In the genomic region with DNA sequence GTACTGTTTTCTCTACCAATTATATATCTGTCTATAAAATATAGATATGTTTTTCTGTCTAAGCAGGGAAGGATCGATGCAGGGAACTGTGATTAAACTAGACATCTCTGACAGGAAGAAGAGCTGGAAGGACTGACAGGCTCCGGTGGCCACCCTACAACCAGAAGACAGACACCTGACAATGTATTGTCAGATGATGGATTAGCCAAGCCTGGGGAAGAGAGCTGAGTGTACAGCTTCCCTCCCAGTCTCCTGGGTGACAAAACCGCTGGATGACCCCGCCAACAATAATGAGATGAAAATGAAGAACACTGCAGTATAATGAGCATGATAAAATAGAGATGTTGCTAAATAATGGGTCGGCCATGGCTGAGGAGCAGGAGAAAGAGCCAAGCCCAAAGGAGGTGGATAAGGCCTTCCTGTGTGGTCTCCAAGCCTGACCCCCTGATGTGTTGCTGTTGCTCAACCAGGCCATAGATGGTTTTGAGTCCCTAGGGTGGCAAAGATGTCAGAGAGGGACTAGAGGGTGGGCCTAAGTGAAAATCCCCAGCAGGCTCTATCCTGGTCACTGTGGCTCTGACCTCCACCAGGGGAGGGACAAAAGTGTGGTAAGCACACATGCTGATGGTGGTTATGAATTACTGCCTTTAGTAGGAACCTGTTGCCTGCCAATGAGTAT, we compare ENCODE assay signal across 18 cellular contexts. TPM values are rescaled to one million over a fixed set of nuclear protein-coding genes. Genes with fewer than 3 reads are reported as not detected.
DNase-seq lines count a peak whose midpoint lies in the region; ATAC-seq and TF ChIP-seq lines count a peak whose summit lies in the region.
"Had no signal": no experiment of that assay in that cellular context is flagged by ENCODE, and none has a peak within 500 bp of the region (broad histone marks: within the 10 kb centered on the region; RNA-seq: fewer than 3 reads in every experiment).

No MANE protein-coding gene starts in this region.

- intact Hi-C loops in sciatic nerve (cut with DNase I): no loop called here
- intact Hi-C loops in A673 (cut with micrococcal nuclease; ENCODE audit: unreplicated experiment): no loop called here

- no peak for TF ChIP-seq CTCF in A673 (conservative IDR thresholded peaks at IDR 0.05; ENCODE audit: low read depth, low read length)

- H3K9me3 Mint-ChIP-seq in central memory CD8-positive, alpha-beta T cell: no peaks in the 10 kb centered on the region
- H3K9me3 Mint-ChIP-seq: CD8-positive, alpha-beta T cell; HFFc6 had no signal

- DNase-seq in activated CD8-positive, alpha-beta memory T cell treated with anti-CD3 and anti-CD28 coated beads for 24 hours: peak; percentile 28
- no peak for DNase-seq in activated CD8-positive, alpha-beta memory T cell treated with anti-CD3 and anti-CD28 coated beads, Interleukin-2, amount 50 U/mL, for 4 hours
- no peak for DNase-seq in central memory CD8-positive, alpha-beta T cell (ENCODE audit: low spot score in 2 of 2)
- DNase-seq in myocyte (ENCODE audit: low read depth) (peak; percentile 9), sciatic nerve (ENCODE audit: low spot score) (no peak), NCI-H446 treated with DMSO at 0.1 percent for 48 hours (lab: John Stamatoyannopoulos, UW) (no peak), A673 (ENCODE audit: low spot score) (no peak)
- DNase-seq: Calu3, DMS79 treated with DMSO at 0.1 percent for 48 hours, HCEC 1CT, HFFc6 had no signal

- no TSS peak for BruUV-seq in A673 (replicated peaks; lab: Mats Ljungman, UMichigan)

- no peaks in the 10 kb centered on the region for H3K4me1 ChIP-seq in A673 (ENCODE audit: insufficient read depth, low read length, poor library complexity, severe bottlenecking)
- H3K4me1 ChIP-seq: A549 had no signal

- H3K27ac ChIP-seq in A673 (ENCODE audit: low read depth, low read length, poor library complexity, severe bottlenecking): no peak overlapping the region
- H3K27ac ChIP-seq: 22Rv1, A549, BLaER1 had no signal

- peak overlapping the region; percentile 87 for H3K27ac Mint-ChIP-seq in central memory CD8-positive, alpha-beta T cell (ENCODE audit: low read depth)
- H3K27ac Mint-ChIP-seq: CD14-positive monocyte; CD8-positive, alpha-beta T cell; HFFc6 had no signal

- peaks cover 2% of the 10 kb centered on the region for H3K36me3 Mint-ChIP-seq in central memory CD8-positive, alpha-beta T cell (ENCODE audit: insufficient read depth)
- H3K36me3 Mint-ChIP-seq: CD14-positive monocyte; CD8-positive, alpha-beta T cell had no signal

- no peak overlapping the region for H3K4me3 ChIP-seq in A673 (ENCODE audit: low read depth, low read length, poor library complexity, severe bottlenecking)
- H3K4me3 ChIP-seq: A549, BLaER1, GM12878 had no signal

- CTCF ChIA-PET in A673 (lab: Charles Lee): interaction anchor here (1.1 kb wide), 1 partner anchor 246 kb away, joined by 3 read pairs; no protein-coding TSS in a partner anchor

- no peaks in the 10 kb centered on the region for H3K36me3 ChIP-seq in A673 (ENCODE audit: insufficient read depth, low read length, poor library complexity, severe bottlenecking)
- H3K36me3 ChIP-seq: BLaER1 had no signal

- POLR2A ChIA-PET in A673 (lab: Charles Lee; ENCODE audit: low non-redundant PET): no interaction called here

- H3K27me3 ChIP-seq in A673 (replicated peaks; ENCODE audit: insufficient read depth, low read depth, low read length, poor library complexity): peaks cover 10% of the 10 kb centered on the region
- H3K27me3 ChIP-seq: BLaER1 had no signal

- H3K9me3 ChIP-seq in A673 (ENCODE audit: low read depth, low read length, poor library complexity, severe bottlenecking): no peaks in the 10 kb centered on the region
- H3K9me3 ChIP-seq: A549, BLaER1 had no signal

- no peaks in the 10 kb centered on the region for H3K27me3 Mint-ChIP-seq in central memory CD8-positive, alpha-beta T cell

- H3K4me3 Mint-ChIP-seq in central memory CD8-positive, alpha-beta T cell: no peak overlapping the region
- H3K4me3 Mint-ChIP-seq: CD14-positive monocyte; CD8-positive, alpha-beta T cell; HFFc6 had no signal

- ATAC-seq in central memory CD8-positive, alpha-beta T cell (replicated peaks; ENCODE audit: extremely low read depth, poor library complexity, severe bottlenecking): no peak
- peak; percentile 22 for ATAC-seq in sciatic nerve
- no peak for ATAC-seq in HG03025 (IDR thresholded peaks at IDR 0.05; ENCODE audit: low FRiP score, unreplicated experiment)
- ATAC-seq: A549; CD8-positive, alpha-beta T cell; GM12878 had no signal

- peaks cover 36% of the 10 kb centered on the region for H3K4me1 Mint-ChIP-seq in central memory CD8-positive, alpha-beta T cell
- H3K4me1 Mint-ChIP-seq: CD14-positive monocyte had no signal

RNA-seq across cellular contexts. Expression of gene DHRS2, which starts 28.2 kb away (rescaled TPM):
- total RNA-seq in myocyte (0.19 and 1.2 TPM in 2 replicates), sciatic nerve (not detected), A673 (2021) (0.83 and 1.2 TPM in 2 replicates)
- polyA plus RNA-seq in myocyte (2012): 0.25 TPM
- total RNA-seq: CD8-positive, alpha-beta T cell had no signal
- polyA plus RNA-seq: CD14-positive monocyte had no signal

Comparison
In these comparisons a context has a peak if more than half of its experiments do, and no peak if none do; other contexts are left out.
1. DNase-seq: peak in activated CD8-positive, alpha-beta memory T cell treated with anti-CD3 and anti-CD28 coated beads for 24 hours (single experiment) and myocyte (single experiment); none in activated CD8-positive, alpha-beta memory T cell treated with anti-CD3 and anti-CD28 coated beads, Interleukin-2, amount 50 U/mL, for 4 hours (single experiment), central memory CD8-positive, alpha-beta T cell (0 of 2), sciatic nerve (single experiment), NCI-H446 treated with DMSO at 0.1 percent for 48 hours (single experiment) and A673 (single experiment).